20 cellular contexts compared by ENCODE assay signal in the genomic region with DNA sequence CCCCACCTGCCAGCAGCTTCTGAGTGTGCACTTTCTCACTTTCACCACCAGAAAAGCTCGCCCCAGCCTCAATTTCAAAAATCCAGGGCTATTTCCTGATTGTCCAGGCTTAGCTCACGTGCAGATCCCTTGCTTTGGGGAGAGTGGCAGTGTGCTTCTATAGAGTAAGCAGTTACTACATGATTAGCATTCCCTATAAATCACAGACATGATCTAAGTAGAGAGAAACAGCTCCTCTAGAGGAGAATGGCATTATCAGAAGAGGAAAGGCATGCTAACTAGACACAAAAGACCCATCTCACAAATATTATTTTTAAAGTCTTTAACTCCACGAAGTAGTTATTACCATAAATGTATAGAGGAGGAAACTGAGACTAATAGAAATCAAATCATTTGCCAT.
DNase-seq lines count a peak whose midpoint lies in the region; ATAC-seq and TF ChIP-seq lines count a peak whose summit lies in the region.
"Had no signal": no experiment of that assay in that cellular context is flagged by ENCODE, and none has a peak within 500 bp of the region (broad histone marks: within the 10 kb centered on the region; RNA-seq: fewer than 3 reads in every experiment).

No MANE protein-coding gene starts in this region.

- H4K20me1 ChIP-seq in HCT116 (ENCODE audit: insufficient read depth): no peaks in the 10 kb centered on the region

- no peaks in the 10 kb centered on the region for H3K4me1 ChIP-seq in HCT116 (ENCODE audit: control insufficient read depth in 1 of 2, insufficient read depth in 2 of 2, low read length in 2 of 2)
- H3K4me1 ChIP-seq: suprapubic skin had no signal

- TF ChIP-seq CTCF in C4-2B (conservative IDR thresholded peaks at IDR 0.05) (peak; percentile 23), HCT116 (IDR thresholded peaks at IDR 0.05 in 2 of 3, conservative IDR thresholded peaks at IDR 0.05 in 1 of 3; ENCODE audit: borderline replicate concordance in 1 of 3, insufficient read depth in 1 of 3, low read depth in 2 of 3, low read length in 2 of 3) (peak in 2 of 3 experiments; percentile 20 to 42; a peak in 3 of 6 replicates), WERI-Rb-1 (IDR thresholded peaks at IDR 0.05; ENCODE audit: low read depth, low read length) (no peak), nephron (IDR thresholded peaks at IDR 0.05; ENCODE audit: unreplicated experiment in 3 of 3) (peak; percentile 19 to 28 (median 25))

- CTCF ChIA-PET in HCT116 (lab: Charles Lee): interaction anchor here (1.2 to 1.4 kb wide), 5 partner anchors 9 to 47 kb away, joined by 3 to 6 read pairs (median 4); no protein-coding TSS in a partner anchor

- no peak overlapping the region for H3K27ac Mint-ChIP-seq in nephron
- H3K27ac Mint-ChIP-seq: activated CD4-positive, alpha-beta memory T cell treated with anti-CD3 and anti-CD28 coated beads, Interleukin-2, amount 10 ng/mL, durations not matched to agents 7 days and 5 days; activated naive CD8-positive, alpha-beta T cell treated with anti-CD3 and anti-CD28 coated beads, Interleukin-2, amount 10 ng/mL, durations not matched to agents 7 days and 5 days; naive thymus-derived CD8-positive, alpha-beta T cell; progenitor cell of endocrine pancreas had no signal

- no peaks in the 10 kb centered on the region for H3K79me2 ChIP-seq in HCT116 (ENCODE audit: insufficient read depth, low read length)

- POLR2A ChIA-PET in HCT116 (lab: Charles Lee): interaction anchor here (1.0 kb wide), 2 partner anchors 11 to 47 kb away, joined by 3 read pairs; no protein-coding TSS in a partner anchor

- H2AFZ ChIP-seq in HCT116 (ENCODE audit: low read depth, low read length, poor library complexity, severe bottlenecking): no peak overlapping the region

- TF ChIP-seq POLR2A in HCT116 (IDR thresholded peaks at IDR 0.05; ENCODE audit: borderline replicate concordance, extremely low read depth, insufficient read depth, insufficient read length): no peak

- H3K9me2 ChIP-seq in HCT116 (ENCODE audit: insufficient read depth): no peaks in the 10 kb centered on the region

- H3K27ac ChIP-seq in C4-2B (no peak overlapping the region), HCT116 (ENCODE audit: low read depth, low read length) (no peak overlapping the region), WERI-Rb-1 (no peak overlapping the region)
- H3K27ac ChIP-seq: suprapubic skin had no signal

- TF ChIP-seq RAD21 in HCT116 (IDR thresholded peaks at IDR 0.05; ENCODE audit: low read depth): no peak

- H3K36me3 Mint-ChIP-seq in nephron (ENCODE audit: low read depth): no peaks in the 10 kb centered on the region
- H3K36me3 Mint-ChIP-seq: activated naive CD8-positive, alpha-beta T cell treated with anti-CD3 and anti-CD28 coated beads, Interleukin-2, amount 10 ng/mL, durations not matched to agents 7 days and 5 days; naive thymus-derived CD8-positive, alpha-beta T cell had no signal

- H3K4me3 Mint-ChIP-seq in nephron: no peak overlapping the region
- H3K4me3 Mint-ChIP-seq: activated CD4-positive, alpha-beta memory T cell treated with anti-CD3 and anti-CD28 coated beads, Interleukin-2, amount 10 ng/mL, durations not matched to agents 7 days and 5 days; activated naive CD8-positive, alpha-beta T cell treated with anti-CD3 and anti-CD28 coated beads, Interleukin-2, amount 10 ng/mL, durations not matched to agents 7 days and 5 days; naive thymus-derived CD8-positive, alpha-beta T cell had no signal

- H3K4me1 Mint-ChIP-seq in nephron: no peaks in the 10 kb centered on the region
- H3K4me1 Mint-ChIP-seq: activated CD4-positive, alpha-beta memory T cell treated with anti-CD3 and anti-CD28 coated beads, Interleukin-2, amount 10 ng/mL, durations not matched to agents 7 days and 5 days; activated naive CD8-positive, alpha-beta T cell treated with anti-CD3 and anti-CD28 coated beads, Interleukin-2, amount 10 ng/mL, durations not matched to agents 7 days and 5 days; naive thymus-derived CD8-positive, alpha-beta T cell had no signal

- no peak overlapping the region for H3K4me2 ChIP-seq in HCT116 (ENCODE audit: low read length)
- H3K4me2 ChIP-seq: smooth muscle cell had no signal

- ATAC-seq in HCT116 (peak; percentile 82), GM21786 (IDR thresholded peaks at IDR 0.05; ENCODE audit: unreplicated experiment) (no peak), HG03469 (IDR thresholded peaks at IDR 0.05; ENCODE audit: unreplicated experiment) (no peak)
- ATAC-seq: esophagus mucosa; naive thymus-derived CD8-positive, alpha-beta T cell had no signal

- DNase-seq in HCT116 (ENCODE audit: low read depth, low spot score) (peak; percentile 18), WERI-Rb-1 (peak; percentile 17)
- DNase-seq in activated CD4-positive, alpha-beta T cell treated with anti-CD3 and anti-CD28 coated beads for 48 hours: no peak
- DNase-seq: activated CD4-positive, alpha-beta memory T cell treated with anti-CD3 and anti-CD28 coated beads, Interleukin-2, amount 10 ng/mL, durations not matched to agents 7 days and 5 days; activated naive CD8-positive, alpha-beta T cell treated with anti-CD3 and anti-CD28 coated beads, Interleukin-2, amount 10 ng/mL, durations not matched to agents 7 days and 5 days; activated T-cell treated with anti-CD3 and anti-CD28 coated beads, Interleukin-2, amount 50 U/mL, for 48 hours; mammary epithelial cell; naive thymus-derived CD8-positive, alpha-beta T cell; NCI-H187; NCI-H524 treated with DMSO at 0.1 percent for 48 hours; stimulated activated CD4-positive, alpha-beta T cell treated with anti-CD3 and anti-CD28 coated beads, Interleukin-4, amount 100 ng/mL, for 4 hours; stimulated activated CD8-positive, alpha-beta memory T cell treated with anti-CD3 and anti-CD28 coated beads, Interleukin-4, amount 100 ng/mL, for 48 hours had no signal

- no peaks in the 10 kb centered on the region for H3K36me3 ChIP-seq in HCT116 (ENCODE audit: control insufficient read depth in 1 of 2, insufficient read depth in 2 of 2, low read length in 2 of 2)
- no peaks in the 10 kb centered on the region for H3K36me3 ChIP-seq in WERI-Rb-1
- H3K36me3 ChIP-seq: suprapubic skin had no signal

- no peaks in the 10 kb centered on the region for H3K9me3 Mint-ChIP-seq in nephron
- H3K9me3 Mint-ChIP-seq: activated CD4-positive, alpha-beta memory T cell treated with anti-CD3 and anti-CD28 coated beads, Interleukin-2, amount 10 ng/mL, durations not matched to agents 7 days and 5 days; activated naive CD8-positive, alpha-beta T cell treated with anti-CD3 and anti-CD28 coated beads, Interleukin-2, amount 10 ng/mL, durations not matched to agents 7 days and 5 days; naive thymus-derived CD8-positive, alpha-beta T cell had no signal

- intact Hi-C loops in HCT116 (cut with micrococcal nuclease): no loop called here

- H3K27me3 ChIP-seq in HCT116 (ENCODE audit: insufficient read depth, low read length): no peaks in the 10 kb centered on the region
- no peaks in the 10 kb centered on the region for H3K27me3 ChIP-seq in WERI-Rb-1 (ENCODE audit: insufficient read depth, low read depth, severe bottlenecking)
- H3K27me3 ChIP-seq: suprapubic skin had no signal

- RAD21 ChIA-PET in HCT116 (lab: Charles Lee; ENCODE audit: low non-redundant PET in 1 of 2, low total read pairs in 2 of 2, uncharacterized antibody in 2 of 2, unreplicated experiment in 2 of 2): no interaction called here

- no peak overlapping the region for H3K9ac ChIP-seq in HCT116 (ENCODE audit: low read length)

- H3K9me3 ChIP-seq in HCT116 (ENCODE audit: control insufficient read depth in 1 of 2, insufficient read depth in 1 of 2, low read depth in 1 of 2, low read length in 2 of 2) (no peaks in the 10 kb centered on the region), WERI-Rb-1 (ENCODE audit: severe bottlenecking) (no peaks in the 10 kb centered on the region)
- H3K9me3 ChIP-seq: suprapubic skin had no signal

- H3K4me3 ChIP-seq in HCT116 (replicated peaks in 1 of 2; ENCODE audit: low read depth in 1 of 2, low read length in 2 of 2): no peak overlapping the region
- H3K4me3 ChIP-seq in WERI-Rb-1 (ENCODE audit: low read depth, low read length): no peak overlapping the region
- H3K4me3 ChIP-seq: smooth muscle cell, suprapubic skin had no signal

- H3K27me3 Mint-ChIP-seq in nephron (ENCODE audit: low read depth): no peaks in the 10 kb centered on the region
- H3K27me3 Mint-ChIP-seq: activated CD4-positive, alpha-beta memory T cell treated with anti-CD3 and anti-CD28 coated beads, Interleukin-2, amount 10 ng/mL, durations not matched to agents 7 days and 5 days; activated naive CD8-positive, alpha-beta T cell treated with anti-CD3 and anti-CD28 coated beads, Interleukin-2, amount 10 ng/mL, durations not matched to agents 7 days and 5 days had no signal

- no TSS peak for BruUV-seq in HCT116 (replicated peaks; lab: Mats Ljungman, UMichigan)

TF ChIP-seq in HCT116, 20 proteins besides CTCF, POLR2A, EP300 and RAD21 (continues in another document):
- TF ChIP-seq YY1 (IDR thresholded peaks at IDR 0.05; ENCODE audit: extremely low read depth, insufficient replicate concordance, low read depth, low read length) (no peak), SP1 (IDR thresholded peaks at IDR 0.05; ENCODE audit: low read depth) (no peak), JUND (IDR thresholded peaks at IDR 0.05) (no peak), ELF1 (IDR thresholded peaks at IDR 0.05; ENCODE audit: borderline replicate concordance, low read depth) (no peak), EZH2phosphoT487 (IDR thresholded peaks at IDR 0.05; ENCODE audit: borderline replicate concordance) (no peak), CEBPB (IDR thresholded peaks at IDR 0.05; ENCODE audit: low read depth) (no peak)
